Comparison of ENCODE assay signal across 7 cellular contexts in genomic region chr15:61621146-61621545, GRCh38.
DNase-seq lines count a peak whose midpoint lies in the region; ATAC-seq and TF ChIP-seq lines count a peak whose summit lies in the region.

No MANE protein-coding gene starts in this region.

- peak; percentile 96 for TF ChIP-seq CTCF in VCaP (conservative IDR thresholded peaks at IDR 0.05)

- H3K36me3 ChIP-seq in MG63, result no peaks in the 10 kb centered on the region

- no peaks in the 10 kb centered on the region; the same call in 1 of the 2 replicates for H3K27me3 ChIP-seq in MG63

- DNase-seq in GDM1 (lab: John Stamatoyannopoulos, UW) (peak; percentile 1), MG63 (peak; percentile 19), islet precursor cell (peak; percentile 85), GM19240 (ENCODE audit: insufficient read length, low spot score) (no peak), putamen (ENCODE audit: low spot score) (no peak)

- ATAC-seq in GM19324 (IDR thresholded peaks at IDR 0.05; ENCODE audit: low FRiP score, unreplicated experiment), result no peak

- peaks cover 4% of the 10 kb centered on the region for H3K9me3 ChIP-seq in MG63

- no peak overlapping the region for H3K4me3 ChIP-seq in MG63

- no peak overlapping the region for H3K27ac ChIP-seq in VCaP

Comparison
In these comparisons a context has a peak if more than half of its experiments do, and no peak if none do; other contexts are left out.
1. DNase-seq: peak in GDM1 (single experiment), MG63 (single experiment) and islet precursor cell (single experiment); none in GM19240 (single experiment) and putamen (single experiment).